Comparison of ENCODE assay signal across 1 cellular context in the genomic region with DNA sequence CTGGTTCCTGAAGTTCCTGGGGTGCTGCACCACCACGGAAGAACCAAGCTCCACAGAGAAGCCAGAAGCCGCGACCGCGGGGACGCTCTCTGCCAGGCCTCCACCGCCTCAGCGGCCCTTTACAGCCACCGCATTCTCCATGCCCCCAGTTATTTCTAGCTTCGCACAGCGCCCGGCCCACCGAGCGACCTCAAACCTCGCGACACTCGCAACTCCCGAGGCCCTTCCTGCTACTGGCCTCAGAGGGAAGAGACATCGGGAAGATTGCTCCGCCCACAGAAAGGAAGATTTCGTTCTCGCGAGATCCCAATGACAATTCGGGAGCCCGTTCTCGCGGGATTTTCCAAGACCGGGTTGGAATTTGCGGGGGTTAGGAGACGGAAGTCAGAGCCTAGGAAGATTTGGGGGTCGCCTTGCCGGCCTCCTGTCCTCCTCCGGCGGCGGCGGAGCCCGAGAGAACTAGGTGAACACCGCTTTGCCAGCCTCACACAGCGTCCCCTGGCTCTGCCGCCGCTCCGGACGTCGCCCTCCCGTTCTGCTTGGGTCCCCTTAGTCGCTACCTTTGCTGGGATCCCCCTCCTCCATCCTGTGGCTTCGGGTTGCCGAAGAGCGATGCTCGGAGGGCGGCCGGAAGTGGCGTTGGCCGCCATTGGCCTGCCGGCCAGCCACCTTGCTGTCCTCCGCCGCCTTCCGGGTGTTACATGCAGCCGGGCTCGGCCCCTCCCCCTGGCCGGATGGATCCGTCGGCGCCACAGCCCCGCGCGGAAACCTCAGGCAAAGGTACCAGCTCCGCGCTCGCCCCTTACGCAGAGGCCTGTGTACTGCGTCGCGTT.
TF ChIP-seq lines count a peak whose summit lies in the region.

A gene with protein sequence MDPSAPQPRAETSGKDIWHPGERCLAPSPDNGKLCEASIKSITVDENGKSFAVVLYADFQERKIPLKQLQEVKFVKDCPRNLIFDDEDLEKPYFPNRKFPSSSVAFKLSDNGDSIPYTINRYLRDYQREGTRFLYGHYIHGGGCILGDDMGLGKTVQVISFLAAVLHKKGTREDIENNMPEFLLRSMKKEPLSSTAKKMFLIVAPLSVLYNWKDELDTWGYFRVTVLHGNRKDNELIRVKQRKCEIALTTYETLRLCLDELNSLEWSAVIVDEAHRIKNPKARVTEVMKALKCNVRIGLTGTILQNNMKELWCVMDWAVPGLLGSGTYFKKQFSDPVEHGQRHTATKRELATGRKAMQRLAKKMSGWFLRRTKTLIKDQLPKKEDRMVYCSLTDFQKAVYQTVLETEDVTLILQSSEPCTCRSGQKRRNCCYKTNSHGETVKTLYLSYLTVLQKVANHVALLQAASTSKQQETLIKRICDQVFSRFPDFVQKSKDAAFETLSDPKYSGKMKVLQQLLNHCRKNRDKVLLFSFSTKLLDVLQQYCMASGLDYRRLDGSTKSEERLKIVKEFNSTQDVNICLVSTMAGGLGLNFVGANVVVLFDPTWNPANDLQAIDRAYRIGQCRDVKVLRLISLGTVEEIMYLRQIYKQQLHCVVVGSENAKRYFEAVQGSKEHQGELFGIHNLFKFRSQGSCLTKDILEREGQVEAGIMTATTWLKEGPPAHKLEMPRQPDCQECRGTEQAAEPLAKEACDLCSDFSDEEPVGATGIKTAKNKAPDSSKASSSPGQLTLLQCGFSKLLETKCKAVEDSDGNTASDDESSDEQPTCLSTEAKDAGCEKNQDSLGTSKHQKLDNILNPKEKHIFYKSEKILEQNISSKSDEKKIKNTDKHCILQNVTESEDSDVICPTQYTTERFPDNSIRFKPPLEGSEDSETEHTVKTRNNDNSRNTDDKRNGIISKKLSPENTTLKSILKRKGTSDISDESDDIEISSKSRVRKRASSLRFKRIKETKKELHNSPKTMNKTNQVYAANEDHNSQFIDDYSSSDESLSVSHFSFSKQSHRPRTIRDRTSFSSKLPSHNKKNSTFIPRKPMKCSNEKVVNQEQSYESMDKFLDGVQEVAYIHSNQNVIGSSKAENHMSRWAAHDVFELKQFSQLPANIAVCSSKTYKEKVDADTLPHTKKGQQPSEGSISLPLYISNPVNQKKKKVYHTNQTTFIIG (N-terminal part only) (plus strand): TSS at position 387 of the 833 bp plus-strand sequence. CDS start 348 bp downstream, at position 735.

TF ChIP-seq in neural cell, 6 proteins besides CTCF, POLR2A, EP300 and RAD21:
- TF ChIP-seq MXI1 (conservative IDR thresholded peaks at IDR 0.05; ENCODE audit: poor library complexity, severe bottlenecking) (peak; percentile 71), SMC3 (conservative IDR thresholded peaks at IDR 0.05; ENCODE audit: poor library complexity) (peak; percentile 69), EZH2 (IDR thresholded peaks at IDR 0.05; ENCODE audit: borderline replicate concordance, insufficient read depth, low read length, poor library complexity, severe bottlenecking) (no peak), POLR2AphosphoS5 (IDR thresholded peaks at IDR 0.05) (peak; percentile 81), TAF1 (IDR thresholded peaks at IDR 0.05; ENCODE audit: low read depth) (peak; percentile 90)
- TF ChIP-seq, protein P1, sequence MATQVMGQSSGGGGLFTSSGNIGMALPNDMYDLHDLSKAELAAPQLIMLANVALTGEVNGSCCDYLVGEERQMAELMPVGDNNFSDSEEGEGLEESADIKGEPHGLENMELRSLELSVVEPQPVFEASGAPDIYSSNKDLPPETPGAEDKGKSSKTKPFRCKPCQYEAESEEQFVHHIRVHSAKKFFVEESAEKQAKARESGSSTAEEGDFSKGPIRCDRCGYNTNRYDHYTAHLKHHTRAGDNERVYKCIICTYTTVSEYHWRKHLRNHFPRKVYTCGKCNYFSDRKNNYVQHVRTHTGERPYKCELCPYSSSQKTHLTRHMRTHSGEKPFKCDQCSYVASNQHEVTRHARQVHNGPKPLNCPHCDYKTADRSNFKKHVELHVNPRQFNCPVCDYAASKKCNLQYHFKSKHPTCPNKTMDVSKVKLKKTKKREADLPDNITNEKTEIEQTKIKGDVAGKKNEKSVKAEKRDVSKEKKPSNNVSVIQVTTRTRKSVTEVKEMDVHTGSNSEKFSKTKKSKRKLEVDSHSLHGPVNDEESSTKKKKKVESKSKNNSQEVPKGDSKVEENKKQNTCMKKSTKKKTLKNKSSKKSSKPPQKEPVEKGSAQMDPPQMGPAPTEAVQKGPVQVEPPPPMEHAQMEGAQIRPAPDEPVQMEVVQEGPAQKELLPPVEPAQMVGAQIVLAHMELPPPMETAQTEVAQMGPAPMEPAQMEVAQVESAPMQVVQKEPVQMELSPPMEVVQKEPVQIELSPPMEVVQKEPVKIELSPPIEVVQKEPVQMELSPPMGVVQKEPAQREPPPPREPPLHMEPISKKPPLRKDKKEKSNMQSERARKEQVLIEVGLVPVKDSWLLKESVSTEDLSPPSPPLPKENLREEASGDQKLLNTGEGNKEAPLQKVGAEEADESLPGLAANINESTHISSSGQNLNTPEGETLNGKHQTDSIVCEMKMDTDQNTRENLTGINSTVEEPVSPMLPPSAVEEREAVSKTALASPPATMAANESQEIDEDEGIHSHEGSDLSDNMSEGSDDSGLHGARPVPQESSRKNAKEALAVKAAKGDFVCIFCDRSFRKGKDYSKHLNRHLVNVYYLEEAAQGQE (IDR thresholded peaks at IDR 0.05; ENCODE audit: borderline replicate concordance), result peak; percentile 89
